7 cellular contexts compared by ENCODE assay signal in genomic region chr5:121038438-121038837, GRCh38.
"Had no signal": no experiment of that assay in that cellular context is flagged by ENCODE, and none has a peak within 500 bp of the region (broad histone marks: within the 10 kb centered on the region; RNA-seq: fewer than 3 reads in every experiment).

No MANE protein-coding gene starts in this region.

- FAIRE-seq: HepG2, HTR-8/SVneo had no signal

- DNase-seq: IMR-90, KBM-7, KG1 had no signal

- H3K4me1 Mint-ChIP-seq: IgD-negative memory B cell had no signal

- H3K4me3 Mint-ChIP-seq: IgD-negative memory B cell had no signal

- H3K27me3 Mint-ChIP-seq: IgD-negative memory B cell had no signal

- H3K36me3 Mint-ChIP-seq: IgD-negative memory B cell had no signal

- H3K27ac Mint-ChIP-seq: IgD-negative memory B cell had no signal

- H3K27ac ChIP-seq: HL-60 had no signal

- ATAC-seq: HepG2 had no signal
